ENCODE assay signal across 2 cellular contexts in the genomic region with DNA sequence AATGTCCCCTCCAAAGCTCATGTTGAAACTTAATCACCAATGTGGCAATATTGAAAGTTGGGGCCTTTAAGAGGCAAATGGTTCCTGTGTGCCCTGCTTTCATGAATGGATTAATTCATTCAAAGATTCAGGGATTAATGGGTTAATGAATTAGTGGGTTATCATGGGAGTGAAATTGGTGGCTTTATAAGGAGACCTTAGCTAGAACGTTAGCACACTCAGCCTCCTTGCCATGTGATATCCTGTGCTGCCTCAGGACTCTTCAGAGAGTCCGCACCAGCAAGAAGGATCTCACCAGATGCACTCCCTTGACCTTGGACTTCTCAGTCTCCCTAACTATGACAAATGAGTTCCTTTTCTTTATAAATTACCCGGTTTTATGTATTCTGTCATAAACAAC.
TF ChIP-seq lines count a peak whose summit lies in the region.

No MANE protein-coding gene starts in this region.

TF ChIP-seq in K562, 482 proteins besides CTCF, POLR2A, EP300 and RAD21:
- TF ChIP-seq, protein P1, sequence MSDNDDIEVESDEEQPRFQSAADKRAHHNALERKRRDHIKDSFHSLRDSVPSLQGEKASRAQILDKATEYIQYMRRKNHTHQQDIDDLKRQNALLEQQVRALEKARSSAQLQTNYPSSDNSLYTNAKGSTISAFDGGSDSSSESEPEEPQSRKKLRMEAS (CRISPR knock-in tag; IDR thresholded peaks at IDR 0.05), result no peak
- TF ChIP-seq GATAD2A (IDR thresholded peaks at IDR 0.05), result no peak
- TF ChIP-seq TRIM28 (IDR thresholded peaks at IDR 0.05), result no peak

TF ChIP-seq in HepG2, 621 proteins besides CTCF, POLR2A, EP300 and RAD21:
- TF ChIP-seq GFI1 (CRISPR knock-in tag; IDR thresholded peaks at IDR 0.05; ENCODE audit: borderline replicate concordance) (no peak), CERS6 (CRISPR knock-in tag; IDR thresholded peaks at IDR 0.05) (no peak), ZNF20 (CRISPR knock-in tag; IDR thresholded peaks at IDR 0.05) (no peak), ARNTL (CRISPR knock-in tag; IDR thresholded peaks at IDR 0.05) (no peak), ZMYM3 (CRISPR knock-in tag; IDR thresholded peaks at IDR 0.05) (no peak), PRPF4 (IDR thresholded peaks at IDR 0.05; ENCODE audit: low read depth, low read length, poor library complexity, severe bottlenecking) (no peak), MYPOP (CRISPR knock-in tag; IDR thresholded peaks at IDR 0.05) (no peak), ZBTB21 (CRISPR knock-in tag; IDR thresholded peaks at IDR 0.05) (no peak), ZNF235 (CRISPR knock-in tag; IDR thresholded peaks at IDR 0.05; ENCODE audit: borderline replicate concordance) (no peak), GPBP1L1 (CRISPR knock-in tag; IDR thresholded peaks at IDR 0.05) (no peak), U2AF1 (optimal IDR thresholded peaks at IDR 0.05; ENCODE audit: low read depth, low read length) (no peak), BRD4 (CRISPR knock-in tag; IDR thresholded peaks at IDR 0.05) (no peak), PITX1 (CRISPR knock-in tag; IDR thresholded peaks at IDR 0.05) (no peak), ZSCAN20 (CRISPR knock-in tag; IDR thresholded peaks at IDR 0.05; ENCODE audit: borderline replicate concordance) (no peak), GTF2F1 (IDR thresholded peaks at IDR 0.05; ENCODE audit: low read length) (no peak)
- TF ChIP-seq, protein P2, sequence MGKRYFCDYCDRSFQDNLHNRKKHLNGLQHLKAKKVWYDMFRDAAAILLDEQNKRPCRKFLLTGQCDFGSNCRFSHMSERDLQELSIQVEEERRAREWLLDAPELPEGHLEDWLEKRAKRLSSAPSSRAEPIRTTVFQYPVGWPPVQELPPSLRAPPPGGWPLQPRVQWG (CRISPR knock-in tag; IDR thresholded peaks at IDR 0.05; ENCODE audit: borderline replicate concordance, low read depth), result no peak
- TF ChIP-seq, protein P3, sequence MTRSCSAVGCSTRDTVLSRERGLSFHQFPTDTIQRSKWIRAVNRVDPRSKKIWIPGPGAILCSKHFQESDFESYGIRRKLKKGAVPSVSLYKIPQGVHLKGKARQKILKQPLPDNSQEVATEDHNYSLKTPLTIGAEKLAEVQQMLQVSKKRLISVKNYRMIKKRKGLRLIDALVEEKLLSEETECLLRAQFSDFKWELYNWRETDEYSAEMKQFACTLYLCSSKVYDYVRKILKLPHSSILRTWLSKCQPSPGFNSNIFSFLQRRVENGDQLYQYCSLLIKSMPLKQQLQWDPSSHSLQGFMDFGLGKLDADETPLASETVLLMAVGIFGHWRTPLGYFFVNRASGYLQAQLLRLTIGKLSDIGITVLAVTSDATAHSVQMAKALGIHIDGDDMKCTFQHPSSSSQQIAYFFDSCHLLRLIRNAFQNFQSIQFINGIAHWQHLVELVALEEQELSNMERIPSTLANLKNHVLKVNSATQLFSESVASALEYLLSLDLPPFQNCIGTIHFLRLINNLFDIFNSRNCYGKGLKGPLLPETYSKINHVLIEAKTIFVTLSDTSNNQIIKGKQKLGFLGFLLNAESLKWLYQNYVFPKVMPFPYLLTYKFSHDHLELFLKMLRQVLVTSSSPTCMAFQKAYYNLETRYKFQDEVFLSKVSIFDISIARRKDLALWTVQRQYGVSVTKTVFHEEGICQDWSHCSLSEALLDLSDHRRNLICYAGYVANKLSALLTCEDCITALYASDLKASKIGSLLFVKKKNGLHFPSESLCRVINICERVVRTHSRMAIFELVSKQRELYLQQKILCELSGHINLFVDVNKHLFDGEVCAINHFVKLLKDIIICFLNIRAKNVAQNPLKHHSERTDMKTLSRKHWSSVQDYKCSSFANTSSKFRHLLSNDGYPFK (CRISPR knock-in tag; IDR thresholded peaks at IDR 0.05; ENCODE audit: borderline replicate concordance), result no peak
- TF ChIP-seq, protein P4, sequence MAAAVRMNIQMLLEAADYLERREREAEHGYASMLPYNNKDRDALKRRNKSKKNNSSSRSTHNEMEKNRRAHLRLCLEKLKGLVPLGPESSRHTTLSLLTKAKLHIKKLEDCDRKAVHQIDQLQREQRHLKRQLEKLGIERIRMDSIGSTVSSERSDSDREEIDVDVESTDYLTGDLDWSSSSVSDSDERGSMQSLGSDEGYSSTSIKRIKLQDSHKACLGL (CRISPR knock-in tag; IDR thresholded peaks at IDR 0.05), result no peak
